Comparison of ENCODE assay signal across 25 cellular contexts in genomic region chr10:26048756-26049155, GRCh38.
DNase-seq lines count a peak whose midpoint lies in the region; ATAC-seq and TF ChIP-seq lines count a peak whose summit lies in the region.
"Had no signal": no experiment of that assay in that cellular context is flagged by ENCODE, and none has a peak within 500 bp of the region (broad histone marks: within the 10 kb centered on the region; RNA-seq: fewer than 3 reads in every experiment).

No MANE protein-coding gene starts in this region.

- TF ChIP-seq CTCF in hepatocyte (IDR thresholded peaks at IDR 0.05; ENCODE audit: poor library complexity): no peak

- no peaks in the 10 kb centered on the region for H4K20me1 ChIP-seq in hepatocyte (ENCODE audit: insufficient read depth, poor library complexity, severe bottlenecking)

- no peaks in the 10 kb centered on the region for H3K79me2 ChIP-seq in hepatocyte

- WGBS in hepatocyte (ENCODE audit: low lambda C conversion rate, missing lambda C conversion rate): 63% methylated on average over 2 of the region's 2 CpGs

- no peak overlapping the region for H3K27ac ChIP-seq in hepatocyte
- H3K27ac ChIP-seq: KMS-11, PC-9, SJCRH30 had no signal

- H3K4me1 ChIP-seq in hepatocyte (ENCODE audit: insufficient read depth): no peaks in the 10 kb centered on the region
- H3K4me1 ChIP-seq: BE2C, SJCRH30 had no signal

- H3K9me2 ChIP-seq in hepatocyte (replicated peaks; ENCODE audit: insufficient read depth): no peaks in the 10 kb centered on the region

- H3K9me3 ChIP-seq in hepatocyte (ENCODE audit: low read depth): no peaks in the 10 kb centered on the region
- H3K9me3 ChIP-seq: BE2C, SJCRH30 had no signal

- H3K4me2 ChIP-seq in hepatocyte: no peak overlapping the region
- H3K4me2 ChIP-seq: KMS-11, PC-9 had no signal

- H3K36me3 ChIP-seq in hepatocyte (replicated peaks; ENCODE audit: insufficient read depth, low read depth): no peaks in the 10 kb centered on the region
- H3K36me3 ChIP-seq: BE2C, SJCRH30 had no signal

- no peaks in the 10 kb centered on the region for H3K27me3 ChIP-seq in hepatocyte
- H3K27me3 ChIP-seq: BE2C had no signal

- no peak for ATAC-seq in GM21381 (IDR thresholded peaks at IDR 0.05; ENCODE audit: unreplicated experiment)
- ATAC-seq: Right ventricle myocardium inferior, SK-N-SH treated with all-trans-retinoic acid at 6 μM for 48 hours had no signal

- no peak overlapping the region for H2AFZ ChIP-seq in hepatocyte
- H2AFZ ChIP-seq: PC-9 had no signal

- DNase-seq in H4 (ENCODE audit: low spot score) (peak; percentile 11), NCI-H69 (lab: John Stamatoyannopoulos, UW) (peak; percentile 3), hepatocyte (ENCODE audit: low spot score) (peak; percentile 15), renal cortical epithelial cell (ENCODE audit: low read depth) (peak; percentile 21), T-helper 1 cell (no peak), SW 1271 (lab: John Stamatoyannopoulos, UW) (no peak)
- DNase-seq: 8988T; ACHN; BE2C; Calu3; DMS79 treated with DMSO at 0.1 percent for 48 hours; H7; NCI-H1092 treated with DMSO at 0.1 percent for 48 hours; NCI-H1436; NCI-H187; NCI-H2171 treated with DMSO at 0.1 percent for 48 hours; NCI-H524; NCI-H82; NK-92 treated with Interleukin-12 subunit alpha and Interleukin-12 subunit beta, amount 100 ng/mL, for 24 hours; PC-9; SJCRH30 had no signal

- H3K4me3 ChIP-seq in hepatocyte: no peak overlapping the region
- H3K4me3 ChIP-seq: PC-9, SJCRH30 had no signal

Comparison
In these comparisons a context has a peak if more than half of its experiments do, and no peak if none do; other contexts are left out.
1. DNase-seq: peak in H4 (single experiment), NCI-H69 (single experiment), hepatocyte (single experiment) and renal cortical epithelial cell (single experiment); none in T-helper 1 cell (0 of 5) and SW 1271 (0 of 2).